Comparison of ENCODE assay signal across 16 cellular contexts in the genomic region with DNA sequence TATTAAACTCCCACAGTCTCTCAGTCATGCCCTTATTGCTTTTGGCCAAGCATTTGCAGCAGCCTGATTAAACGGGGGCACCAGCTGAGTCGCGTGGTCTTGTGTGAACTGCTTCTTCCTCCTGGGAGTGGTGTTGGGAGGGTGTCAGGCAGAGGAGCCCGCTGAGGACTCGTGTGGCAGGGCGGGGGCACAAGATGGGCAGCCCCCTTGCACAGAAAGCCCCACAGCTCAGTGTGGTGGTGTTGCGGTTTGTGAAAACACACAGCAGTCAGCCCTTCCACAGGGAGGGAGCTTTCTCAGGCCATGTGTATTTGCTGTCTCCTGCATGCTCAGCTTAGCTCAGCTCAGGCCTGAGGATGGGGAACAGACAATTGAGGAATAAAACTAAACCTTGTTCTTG. TPM values are rescaled to one million over a fixed set of nuclear protein-coding genes. Genes with fewer than 3 reads are reported as not detected.
A peak's percentile ranks its signal among the peaks of the same experiment; 100 is the strongest.
DNase-seq lines count a peak whose midpoint lies in the region; ATAC-seq and TF ChIP-seq lines count a peak whose summit lies in the region.
"Had no signal": no experiment of that assay in that cellular context is flagged by ENCODE, and none has a peak within 500 bp of the region (broad histone marks: within the 10 kb centered on the region; RNA-seq: fewer than 3 reads in every experiment).

No MANE protein-coding gene starts in this region.

- H3K9me3 ChIP-seq in T-helper 17 cell (ENCODE audit: control insufficient read depth, low read length, poor library complexity, severe bottlenecking) (no peaks in the 10 kb centered on the region), right atrium auricular region (no peaks in the 10 kb centered on the region)
- H3K9me3 ChIP-seq in naive thymus-derived CD4-positive, alpha-beta T cell (ENCODE audit: control insufficient read depth in 2 of 3, low read length in 3 of 3), result no peaks in the 10 kb centered on the region

- no peaks in the 10 kb centered on the region for H3K27me3 Mint-ChIP-seq in stimulated activated naive CD8-positive, alpha-beta T cell treated with anti-CD3 and anti-CD28 coated beads, Interleukin-15, amount 100 ng/mL, for 72 hours
- no peaks in the 10 kb centered on the region for H3K27me3 Mint-ChIP-seq in T-helper 17 cell
- H3K27me3 Mint-ChIP-seq in naive thymus-derived CD4-positive, alpha-beta T cell, result no peaks in the 10 kb centered on the region
- H3K27me3 Mint-ChIP-seq: CD4-positive, CD25-positive, alpha-beta regulatory T cell had no signal

- POLR2A ChIA-PET in naive thymus-derived CD4-positive, alpha-beta T cell (lab: Charles Lee), result interaction anchor here (2.8 kb wide), 1 partner anchor 13 kb away, joined by 20 read pairs; no protein-coding TSS in a partner anchor

- ATAC-seq in stimulated activated naive CD8-positive, alpha-beta T cell treated with anti-CD3 and anti-CD28 coated beads, Interleukin-15, amount 100 ng/mL, for 72 hours, result no peak
- no peak for ATAC-seq in stimulated activated naive CD8-positive, alpha-beta T cell treated with anti-CD3 and anti-CD28 coated beads, Interleukin-15, Interleukin-2, amounts not matched to agents 100 U/mL and 50 U/mL, for 24 hours
- ATAC-seq in T-helper 17 cell (no peak), left colon (no peak), SK-N-SH treated with all-trans-retinoic acid at 6 μM for 48 hours (no peak)
- ATAC-seq in naive thymus-derived CD4-positive, alpha-beta T cell, result no peak

- H3K4me3 Mint-ChIP-seq in stimulated activated naive CD8-positive, alpha-beta T cell treated with anti-CD3 and anti-CD28 coated beads, Interleukin-15, amount 100 ng/mL, for 72 hours, result peak overlapping the region; percentile 24 to 43
- H3K4me3 Mint-ChIP-seq in T-helper 17 cell, result no peak overlapping the region
- H3K4me3 Mint-ChIP-seq in naive thymus-derived CD4-positive, alpha-beta T cell, result peak overlapping the region in 6 of 10 donors; percentile 9 to 35 (median 20)

- DNase-seq in stimulated activated naive CD8-positive, alpha-beta T cell treated with anti-CD3 and anti-CD28 coated beads, Interleukin-15, amount 100 ng/mL, for 72 hours, result no peak
- no peak for DNase-seq in stimulated activated naive CD8-positive, alpha-beta T cell treated with anti-CD3 and anti-CD28 coated beads, Interleukin-15, Interleukin-2, amounts not matched to agents 100 U/mL and 50 U/mL, for 24 hours
- no peak for DNase-seq in T-helper 17 cell
- DNase-seq in naive thymus-derived CD4-positive, alpha-beta T cell, result no peak
- no peak for DNase-seq in left colon
- no peak for DNase-seq in NCI-H2227 (lab: John Stamatoyannopoulos, UW; ENCODE audit: unreplicated experiment)
- DNase-seq in right atrium auricular region (ENCODE audit: low spot score), result no peak
- DNase-seq: AML-193; CD4-positive, CD25-positive, alpha-beta regulatory T cell; GM23248; NCI-H187 treated with DMSO at 0.1 percent for 48 hours; NCI-H446 treated with DMSO at 0.1 percent for 48 hours; NCI-H748 treated with DMSO at 0.1 percent for 48 hours; Right ventricle myocardium superior had no signal

- TF ChIP-seq CTCF in right atrium auricular region (IDR thresholded peaks at IDR 0.05), result no peak

- no peaks in the 10 kb centered on the region for H3K9me3 Mint-ChIP-seq in stimulated activated naive CD8-positive, alpha-beta T cell treated with anti-CD3 and anti-CD28 coated beads, Interleukin-15, amount 100 ng/mL, for 72 hours
- H3K9me3 Mint-ChIP-seq in naive thymus-derived CD4-positive, alpha-beta T cell, result peaks cover 0 to 2% (median 0%) of the 10 kb centered on the region in 11 donors
- H3K9me3 Mint-ChIP-seq: CD4-positive, CD25-positive, alpha-beta regulatory T cell had no signal

- H3K4me1 Mint-ChIP-seq in stimulated activated naive CD8-positive, alpha-beta T cell treated with anti-CD3 and anti-CD28 coated beads, Interleukin-15, amount 100 ng/mL, for 72 hours, result peaks cover 70% of the 10 kb centered on the region
- peaks cover 35% of the 10 kb centered on the region for H3K4me1 Mint-ChIP-seq in T-helper 17 cell
- peaks cover 32 to 64% (median 56%) of the 10 kb centered on the region in 7 donors for H3K4me1 Mint-ChIP-seq in naive thymus-derived CD4-positive, alpha-beta T cell

- peak overlapping the region in 1 of 2 donors; percentile 44 for H3K27ac Mint-ChIP-seq in stimulated activated naive CD8-positive, alpha-beta T cell treated with anti-CD3 and anti-CD28 coated beads, Interleukin-15, amount 100 ng/mL, for 72 hours
- peak overlapping the region; percentile 84 for H3K27ac Mint-ChIP-seq in T-helper 17 cell
- H3K27ac Mint-ChIP-seq in naive thymus-derived CD4-positive, alpha-beta T cell, result peak overlapping the region in 7 of 9 donors; percentile 14 to 96 (median 31)

- H3K36me3 ChIP-seq in naive thymus-derived CD4-positive, alpha-beta T cell (ENCODE audit: control insufficient read depth in 2 of 3, insufficient read depth in 3 of 3, low read length in 3 of 3), result no peaks in the 10 kb centered on the region
- no peaks in the 10 kb centered on the region for H3K36me3 ChIP-seq in right atrium auricular region

- intact Hi-C loops in naive thymus-derived CD4-positive, alpha-beta T cell (cut with micrococcal nuclease), result loop anchor here in 1 of 2 donors (10.0 kb wide), 1 partner anchor 282 kb away; a partner anchor contains a TSS
- intact Hi-C loops in left colon (cut with DNase I, micrococcal nuclease), result loop anchor here in 1 of 2 donors (10.0 kb wide), 2 partner anchors 62 to 122 kb away; a partner anchor contains a TSS

- H3K27ac ChIP-seq in naive thymus-derived CD4-positive, alpha-beta T cell (ENCODE audit: low read depth, low read length), result peak overlapping the region; percentile 3
- no peak overlapping the region for H3K27ac ChIP-seq in right atrium auricular region
- H3K27ac ChIP-seq: GM23248, KMS-11 had no signal

- H3K36me3 Mint-ChIP-seq in T-helper 17 cell (ENCODE audit: low read depth), result no peaks in the 10 kb centered on the region
- peaks cover 0 to 7% (median 2%) of the 10 kb centered on the region in 5 donors for H3K36me3 Mint-ChIP-seq in naive thymus-derived CD4-positive, alpha-beta T cell

- H3K4me3 ChIP-seq in naive thymus-derived CD4-positive, alpha-beta T cell (ENCODE audit: low read length), result no peak overlapping the region
- no peak overlapping the region for H3K4me3 ChIP-seq in right atrium auricular region
- H3K4me3 ChIP-seq: GM23248 had no signal

- H3K27me3 ChIP-seq in naive thymus-derived CD4-positive, alpha-beta T cell (ENCODE audit: control insufficient read depth in 2 of 2, insufficient read depth in 2 of 2, low read length in 2 of 2), result no peaks in the 10 kb centered on the region
- no peaks in the 10 kb centered on the region for H3K27me3 ChIP-seq in right atrium auricular region

- H3K4me1 ChIP-seq in naive thymus-derived CD4-positive, alpha-beta T cell (ENCODE audit: control insufficient read depth in 2 of 2, insufficient read depth in 2 of 2, low read length in 2 of 2), result peaks cover 17 to 19% of the 10 kb centered on the region in 2 donors
- peaks cover 0 to 19% of the 10 kb centered on the region in 2 donors for H3K4me1 ChIP-seq in right atrium auricular region

- CTCF ChIA-PET in naive thymus-derived CD4-positive, alpha-beta T cell (lab: Charles Lee), result interaction anchor here (1.0 to 5.0 kb wide), 5 partner anchors 10 to 368 kb away, joined by 3 to 41 read pairs (median 6); a partner anchor contains a TSS

TF ChIP-seq in SK-N-SH treated with all-trans-retinoic acid at 6 μM for 48 hours, 23 proteins besides CTCF, POLR2A, EP300 and RAD21 (continues in another document):
- TF ChIP-seq ZNF565 (CRISPR knock-in tag; conservative IDR thresholded peaks at IDR 0.05; ENCODE audit: low read depth) (no peak), ZC3H10 (CRISPR knock-in tag; IDR thresholded peaks at IDR 0.05) (no peak), GLIS3 (CRISPR knock-in tag; IDR thresholded peaks at IDR 0.05) (no peak), ISL1 (CRISPR knock-in tag; IDR thresholded peaks at IDR 0.05) (no peak), ESRRG (CRISPR knock-in tag; IDR thresholded peaks at IDR 0.05) (no peak), ZNF70 (CRISPR knock-in tag; IDR thresholded peaks at IDR 0.05) (no peak), TOX (CRISPR knock-in tag; IDR thresholded peaks at IDR 0.05; ENCODE audit: borderline replicate concordance) (no peak), ARNTL (CRISPR knock-in tag; IDR thresholded peaks at IDR 0.05; ENCODE audit: borderline replicate concordance, low read depth) (no peak)
- TF ChIP-seq, protein P1, sequence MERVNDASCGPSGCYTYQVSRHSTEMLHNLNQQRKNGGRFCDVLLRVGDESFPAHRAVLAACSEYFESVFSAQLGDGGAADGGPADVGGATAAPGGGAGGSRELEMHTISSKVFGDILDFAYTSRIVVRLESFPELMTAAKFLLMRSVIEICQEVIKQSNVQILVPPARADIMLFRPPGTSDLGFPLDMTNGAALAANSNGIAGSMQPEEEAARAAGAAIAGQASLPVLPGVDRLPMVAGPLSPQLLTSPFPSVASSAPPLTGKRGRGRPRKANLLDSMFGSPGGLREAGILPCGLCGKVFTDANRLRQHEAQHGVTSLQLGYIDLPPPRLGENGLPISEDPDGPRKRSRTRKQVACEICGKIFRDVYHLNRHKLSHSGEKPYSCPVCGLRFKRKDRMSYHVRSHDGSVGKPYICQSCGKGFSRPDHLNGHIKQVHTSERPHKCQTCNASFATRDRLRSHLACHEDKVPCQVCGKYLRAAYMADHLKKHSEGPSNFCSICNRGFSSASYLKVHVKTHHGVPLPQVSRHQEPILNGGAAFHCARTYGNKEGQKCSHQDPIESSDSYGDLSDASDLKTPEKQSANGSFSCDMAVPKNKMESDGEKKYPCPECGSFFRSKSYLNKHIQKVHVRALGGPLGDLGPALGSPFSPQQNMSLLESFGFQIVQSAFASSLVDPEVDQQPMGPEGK (CRISPR knock-in tag; IDR thresholded peaks at IDR 0.05; ENCODE audit: borderline replicate concordance), result no peak

RNA-seq across cellular contexts. Expression of a gene that starts 22.4 kb away (rescaled TPM):
- 10 to 100 TPM; 16.0 TPM for total RNA-seq in T-helper 17 cell
- 10 to 100 TPM; 20.9 to 27.8 (median 22.0) TPM for total RNA-seq in naive thymus-derived CD4-positive, alpha-beta T cell
- 1 to 10 TPM; 3.6 to 6.8 TPM for polyA plus RNA-seq in naive thymus-derived CD4-positive, alpha-beta T cell
- total RNA-seq in left colon, result 10 to 100 TPM; 19.7 to 21.5 TPM
- 10 to 100 TPM; 13.7 to 14.5 TPM for total RNA-seq in right atrium auricular region

RNA-seq across cellular contexts. Expression of a gene that starts 24.8 kb away (rescaled TPM):
- total RNA-seq in T-helper 17 cell, result 10 to 100 TPM; 14.6 to 15.1 TPM
- 10 to 100 TPM; 13.5 to 36.0 (median 23.4) TPM for total RNA-seq in naive thymus-derived CD4-positive, alpha-beta T cell
- polyA plus RNA-seq in naive thymus-derived CD4-positive, alpha-beta T cell, result 10 to 100 TPM; 16.5 to 36.7 TPM
- 10 to 100 TPM; 22.6 to 26.8 TPM for total RNA-seq in left colon
- 10 to 100 TPM; 17.6 to 19.0 TPM for total RNA-seq in right atrium auricular region

RNA-seq across cellular contexts. Expression of a gene that starts 47.3 kb away (rescaled TPM):
- total RNA-seq in T-helper 17 cell (under 1 TPM; 0.42 to 0.52 TPM), left colon (under 1 TPM; 0.34 to 0.52 TPM), right atrium auricular region (not detected)
- under 1 TPM in 2 of 5 experiments, not detected in 3; 0.27 to 0.90 TPM for total RNA-seq in naive thymus-derived CD4-positive, alpha-beta T cell
- polyA plus RNA-seq in naive thymus-derived CD4-positive, alpha-beta T cell, result not detected
- total RNA-seq: CD4-positive, CD25-positive, alpha-beta regulatory T cell had no signal
- polyA plus RNA-seq: CD4-positive, CD25-positive, alpha-beta regulatory T cell; GM23248 had no signal
